Comparison of ENCODE assay signal across 15 cellular contexts in the genomic region with DNA sequence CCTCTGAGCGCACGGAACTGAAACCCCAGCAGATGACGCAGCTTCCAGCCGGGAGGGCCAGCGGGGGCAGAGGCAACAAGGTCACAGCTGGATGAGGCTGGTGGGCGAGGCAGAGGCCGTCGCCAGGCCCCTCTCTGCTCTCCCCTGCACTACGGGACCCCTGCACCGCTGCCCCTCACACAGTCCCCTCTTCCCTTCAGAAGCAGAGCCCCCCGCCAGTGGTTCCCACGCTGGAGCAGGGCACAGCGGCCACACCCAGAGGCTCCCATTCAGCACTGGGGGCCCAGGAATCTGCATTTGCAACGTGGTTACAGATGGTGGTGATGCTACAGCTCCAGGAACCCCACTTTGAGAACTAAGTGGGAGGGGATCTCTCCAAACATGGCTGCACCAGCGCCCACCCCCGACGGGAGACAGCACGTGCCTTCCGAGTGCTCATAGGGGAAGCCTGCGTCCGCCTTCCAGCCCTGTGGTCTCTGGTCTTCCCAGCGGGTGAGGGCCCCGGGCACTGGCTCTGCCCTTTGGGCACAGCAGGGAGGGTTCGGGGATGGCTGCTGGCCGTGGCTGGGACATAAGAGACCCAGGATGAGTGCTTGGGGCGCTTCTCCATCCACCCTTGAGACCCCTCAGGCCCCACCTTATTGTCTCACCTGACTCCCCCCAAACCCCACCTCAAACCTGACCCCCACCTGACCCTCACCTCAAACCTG.
"Had no signal": no experiment of that assay in that cellular context is flagged by ENCODE, and none has a peak within 500 bp of the region (broad histone marks: within the 10 kb centered on the region; RNA-seq: fewer than 3 reads in every experiment).

No MANE protein-coding gene starts in this region.

- H3K27ac ChIP-seq: body of pancreas, left lung, pancreas, thyroid gland, uterus had no signal

- DNase-seq: activated CD4-positive, alpha-beta T cell treated with anti-CD3 and anti-CD28 coated beads, Interleukin-2, amount 10 ng/mL, durations not matched to agents 7 days and 5 days; activated CD4-positive, CD25-positive, alpha-beta regulatory T cell; activated CD8-positive, alpha-beta memory T cell treated with anti-CD3 and anti-CD28 coated beads for 24 hours; body of pancreas; dermis blood vessel endothelial cell; glutamatergic neuron; mesenchymal stem cell; thyroid gland; uterus had no signal

- H3K27me3 ChIP-seq: body of pancreas, left lung, pancreas, thyroid gland, uterus had no signal

- H3K9me3 ChIP-seq: body of pancreas, left lung, pancreas, thyroid gland, uterus had no signal

- ATAC-seq: body of pancreas, esophagus mucosa, left lung, pancreas had no signal

- H3K4me3 ChIP-seq: body of pancreas, left lung, pancreas, smooth muscle cell, thyroid gland, uterus had no signal

- H3K36me3 ChIP-seq: left lung, pancreas, thyroid gland, uterus had no signal

- H3K4me2 ChIP-seq: smooth muscle cell had no signal

- FAIRE-seq: islet of Langerhans, pancreas, TTC549 had no signal

- H3K4me1 ChIP-seq: pancreas had no signal
